8 cellular contexts compared by ENCODE assay signal in genomic region chr11:127470485-127470884, GRCh38.
A peak's percentile ranks its signal among the peaks of the same experiment; 100 is the strongest.
DNase-seq lines count a peak whose midpoint lies in the region; ATAC-seq and TF ChIP-seq lines count a peak whose summit lies in the region.

No MANE protein-coding gene starts in this region.

- 0 out of 2 replicates have a peak, but pooled peaks have one; percentile 10 for TF ChIP-seq CTCF in AG10803 (conservative IDR thresholded peaks at IDR 0.05; ENCODE audit: low read length)
- TF ChIP-seq CTCF in epithelial cell of proximal tubule (conservative IDR thresholded peaks at IDR 0.05; ENCODE audit: low read depth, low read length): peak; percentile 69

- no peak overlapping the region for H3K4me3 ChIP-seq in AG10803 (ENCODE audit: low read length)
- no peak overlapping the region for H3K4me3 ChIP-seq in epithelial cell of proximal tubule (ENCODE audit: low read depth, low read length)

- DNase-seq in AG10803 (ENCODE audit: low read depth) (no peak), LHCN-M2 (ENCODE audit: low read depth) (peak; percentile 31), epithelial cell of proximal tubule (ENCODE audit: low read depth) (no peak), pons (ENCODE audit: low spot score) (no peak), hippocampal formation (lab: John Stamatoyannopoulos, UW) (no peak), DMS153 treated with DMSO at 0.1 percent for 48 hours (lab: John Stamatoyannopoulos, UW; ENCODE audit: unreplicated experiment) (no peak), NCI-H774 (lab: John Stamatoyannopoulos, UW) (no peak)

- peak; percentile 74 for ATAC-seq in GM18909 (IDR thresholded peaks at IDR 0.05; ENCODE audit: poor library complexity, unreplicated experiment)
